Comparison of ENCODE assay signal across 6 cellular contexts in genomic region chr1:44738985-44739360, GRCh38. TPM values are rescaled to one million over a fixed set of nuclear protein-coding genes. Genes with fewer than 3 reads are reported as not detected.
DNase-seq lines count a peak whose midpoint lies in the region; ATAC-seq and TF ChIP-seq lines count a peak whose summit lies in the region.
"Not testable (repeated sequence)": the region's sequence is repeated elsewhere in the genome, so short reads cannot be mapped to it uniquely, and the experiment has no call there.

No MANE protein-coding gene starts in this region.

- not testable (repeated sequence) for H3K9me3 ChIP-seq in SK-N-SH, body of pancreas, heart left ventricle, tibial artery

- not testable (repeated sequence) for H3K4me1 ChIP-seq in SK-N-SH (ENCODE audit: control insufficient read depth in 1 of 2, insufficient read depth in 2 of 2, low read depth in 1 of 2, low read length in 1 of 2); body of pancreas
- H3K4me1 ChIP-seq in heart left ventricle (peaks cover 0 to 13% (median 8%) of the 10 kb centered on the region in 12 donors), tibial artery (peaks cover 0 to 12% (median 6%) of the 10 kb centered on the region in 4 donors)

- not testable (repeated sequence) for H4K20me1 ChIP-seq in SK-N-SH (ENCODE audit: insufficient read depth)

- not testable (repeated sequence) for TF ChIP-seq EP300 in SK-N-SH (IDR thresholded peaks at IDR 0.05; ENCODE audit: borderline replicate concordance in 1 of 2, low read depth in 1 of 2, low read length in 1 of 2)

- peaks cover 43% of the 10 kb centered on the region for H3K79me2 ChIP-seq in SK-N-SH (ENCODE audit: insufficient read depth)

- TF ChIP-seq RAD21 in SK-N-SH (IDR thresholded peaks at IDR 0.05; ENCODE audit: low read length): not testable (repeated sequence)

- H3K27ac Mint-ChIP-seq in nephron progenitor cell: peak overlapping the region; percentile 85

- peaks cover 12% of the 10 kb centered on the region for H3K9me3 Mint-ChIP-seq in nephron progenitor cell

- not testable (repeated sequence) for H3F3A ChIP-seq in SK-N-SH (replicated peaks; ENCODE audit: insufficient read depth)

- TF ChIP-seq CTCF in GM20000 (IDR thresholded peaks at IDR 0.05; ENCODE audit: extremely low read depth, missing control alignments); SK-N-SH (IDR thresholded peaks at IDR 0.05); body of pancreas (IDR thresholded peaks at IDR 0.05); heart left ventricle (IDR thresholded peaks at IDR 0.05); nephron progenitor cell (IDR thresholded peaks at IDR 0.05); tibial artery (IDR thresholded peaks at IDR 0.05): not testable (repeated sequence)

- peaks cover 21% of the 10 kb centered on the region for H3K36me3 Mint-ChIP-seq in nephron progenitor cell (ENCODE audit: low read depth)

- peak overlapping the region; percentile 58 to 85 for H3K4me3 ChIP-seq in SK-N-SH (ENCODE audit: low read depth in 2 of 2, low read length in 1 of 2)
- H3K4me3 ChIP-seq in body of pancreas: peak overlapping the region in 1 of 2 donors; percentile 23
- peak overlapping the region; percentile 19 to 69 (median 60) for H3K4me3 ChIP-seq in heart left ventricle
- H3K4me3 ChIP-seq in tibial artery: peak overlapping the region; percentile 56 to 63

- H3K4me3 Mint-ChIP-seq in nephron progenitor cell: peak overlapping the region; percentile 96

- not testable (repeated sequence) for ATAC-seq in body of pancreas, heart left ventricle

- DNase-seq in GM20000 (ENCODE audit: low spot score): peak; percentile 25
- DNase-seq in SK-N-SH, body of pancreas, heart left ventricle, nephron progenitor cell, tibial artery: not testable (repeated sequence)

- not testable (repeated sequence) for TF ChIP-seq POLR2A in body of pancreas (IDR thresholded peaks at IDR 0.05); heart left ventricle (IDR thresholded peaks at IDR 0.05)

- H3K27me3 ChIP-seq in SK-N-SH (ENCODE audit: insufficient read depth); body of pancreas; heart left ventricle; tibial artery: not testable (repeated sequence)

- H2AFZ ChIP-seq in SK-N-SH (ENCODE audit: low read depth): peak overlapping the region; percentile 95

- H3K27me3 Mint-ChIP-seq in nephron progenitor cell (ENCODE audit: low read depth, poor library complexity): not testable (repeated sequence)

- POLR2A ChIA-PET in SK-N-SH (lab: Yijun Ruan, JAX): not testable (repeated sequence)

- intact Hi-C loops in body of pancreas (cut with DNase I); tibial artery (cut with DNase I; ENCODE audit: low total_unique reads): not testable (repeated sequence)
- intact Hi-C loops in heart left ventricle (cut with DNase I): loop anchor here in 5 of 10 donors (1.0 to 10.0 kb wide), 7 partner anchors 8 to 766 kb away; partner anchors contain the start of genes ARMH1 (in 1 of the 5), BEST4 (in 1 of the 5), CCDC163 (in 1 of the 5) and HECTD3 (in 1 of the 5)

- peaks cover 27% of the 10 kb centered on the region for H3K4me1 Mint-ChIP-seq in nephron progenitor cell

- CTCF ChIA-PET in SK-N-SH (lab: Yijun Ruan, JAX): interaction anchor here (0.7 to 1.0 kb wide), 2 partner anchors 52 to 64 kb away, joined by 3 read pairs; no protein-coding TSS in a partner anchor

- peak overlapping the region; percentile 89 for H3K27ac ChIP-seq in SK-N-SH (ENCODE audit: low read depth in 2 of 2, low read length in 1 of 2)
- H3K27ac ChIP-seq in body of pancreas: peak overlapping the region; percentile 58 to 92 (median 80)
- H3K27ac ChIP-seq in heart left ventricle: peak overlapping the region; percentile 43 to 93 (median 86)
- H3K27ac ChIP-seq in tibial artery: peak overlapping the region; percentile 82 to 85

- WGBS in SK-N-SH (ENCODE audit: low lambda C conversion rate): 100% methylated on average over 1 of the region's 1 CpG
- WGBS in body of pancreas, 2 donors: 18 to 29% methylated on average over 1 of the region's 1 CpG
- 60 to 90% (median 75%) methylated on average over 1 of the region's 1 CpG for WGBS in heart left ventricle, 4 donors

- not testable (repeated sequence) for H3K36me3 ChIP-seq in SK-N-SH (replicated peaks in 1 of 2; ENCODE audit: control insufficient read depth in 1 of 2, insufficient read depth in 2 of 2, low read length in 1 of 2); body of pancreas (replicated peaks in 1 of 2; ENCODE audit: insufficient read depth in 1 of 2, low read depth in 2 of 2); heart left ventricle; tibial artery

- H3K4me2 ChIP-seq in SK-N-SH: peak overlapping the region; percentile 93

- H3K9ac ChIP-seq in SK-N-SH: peak overlapping the region; percentile 76

- not testable (repeated sequence) for H3K9me2 ChIP-seq in SK-N-SH

RNA-seq across cellular contexts. Expression of gene KIF2C, which starts 0.7 kb away (rescaled TPM):
- 20.7 and 22.2 TPM in 2 replicates for polyA plus RNA-seq in SK-N-SH (2012; rRNA removed)
- 16.6 and 20.3 TPM in 2 replicates for polyA plus RNA-seq in SK-N-SH (2012; cell fraction: cytosol; rRNA removed)
- 31.1 and 34.7 TPM in 2 replicates for polyA plus RNA-seq in SK-N-SH (2012; cell fraction: nucleus; rRNA removed)
- not detected for total RNA-seq in body of pancreas
- total RNA-seq in heart left ventricle: 1 to 10 TPM in 5 of 9 donors, under 1 TPM in 4; 0.25 to 7.0 (median 1.2) TPM
- under 1 TPM; 0.34 to 0.68 TPM for polyA plus RNA-seq in heart left ventricle

RNA-seq across cellular contexts. Expression of gene RNU5D-1, which starts 8.0 kb away (rescaled TPM):
- polyA plus RNA-seq in SK-N-SH (2012; rRNA removed) (not detected in 2 replicates), heart left ventricle (not detected)
- polyA plus RNA-seq in SK-N-SH (2012; cell fraction: cytosol; rRNA removed): not detected in 2 replicates
- polyA plus RNA-seq in SK-N-SH (2012; cell fraction: nucleus; rRNA removed): not detected in 2 replicates
- total RNA-seq in body of pancreas (not detected), heart left ventricle (not detected)

RNA-seq across cellular contexts. Expression of gene RPS8, which starts 36.4 kb away (rescaled TPM):
- 3,303 and 3,363 TPM in 2 replicates for polyA plus RNA-seq in SK-N-SH (2012; rRNA removed)
- polyA plus RNA-seq in SK-N-SH (2012; cell fraction: cytosol; rRNA removed): 3,525 and 3,641 TPM in 2 replicates
- 887 and 945 TPM in 2 replicates for polyA plus RNA-seq in SK-N-SH (2012; cell fraction: nucleus; rRNA removed)
- 1,000 to 10,000 TPM; 1,064 to 1,413 TPM for total RNA-seq in body of pancreas
- total RNA-seq in heart left ventricle: 1,000 to 10,000 TPM in 3 of 9 donors, 100 to 1,000 TPM in 6; 576 to 1,019 (median 853) TPM
- polyA plus RNA-seq in heart left ventricle: 1,000 to 10,000 TPM; 1,199 to 1,848 TPM

RNA-seq across cellular contexts. Expression of gene BEST4, which starts 49.0 kb away (rescaled TPM):
- polyA plus RNA-seq in SK-N-SH (2012; rRNA removed): 0.08 and 0.12 TPM in 2 replicates
- 0.01 and 0.06 TPM in 2 replicates for polyA plus RNA-seq in SK-N-SH (2012; cell fraction: cytosol; rRNA removed)
- 0.89 and 1.4 TPM in 2 replicates for polyA plus RNA-seq in SK-N-SH (2012; cell fraction: nucleus; rRNA removed)
- under 1 TPM in 1 of 2 donors, not detected in 1; 0.26 TPM for total RNA-seq in body of pancreas
- total RNA-seq in heart left ventricle: under 1 TPM in 3 of 9 donors, not detected in 6; 0.09 to 0.32 (median 0.23) TPM
- under 1 TPM; 0.06 to 0.11 TPM for polyA plus RNA-seq in heart left ventricle
